In the genomic region with DNA sequence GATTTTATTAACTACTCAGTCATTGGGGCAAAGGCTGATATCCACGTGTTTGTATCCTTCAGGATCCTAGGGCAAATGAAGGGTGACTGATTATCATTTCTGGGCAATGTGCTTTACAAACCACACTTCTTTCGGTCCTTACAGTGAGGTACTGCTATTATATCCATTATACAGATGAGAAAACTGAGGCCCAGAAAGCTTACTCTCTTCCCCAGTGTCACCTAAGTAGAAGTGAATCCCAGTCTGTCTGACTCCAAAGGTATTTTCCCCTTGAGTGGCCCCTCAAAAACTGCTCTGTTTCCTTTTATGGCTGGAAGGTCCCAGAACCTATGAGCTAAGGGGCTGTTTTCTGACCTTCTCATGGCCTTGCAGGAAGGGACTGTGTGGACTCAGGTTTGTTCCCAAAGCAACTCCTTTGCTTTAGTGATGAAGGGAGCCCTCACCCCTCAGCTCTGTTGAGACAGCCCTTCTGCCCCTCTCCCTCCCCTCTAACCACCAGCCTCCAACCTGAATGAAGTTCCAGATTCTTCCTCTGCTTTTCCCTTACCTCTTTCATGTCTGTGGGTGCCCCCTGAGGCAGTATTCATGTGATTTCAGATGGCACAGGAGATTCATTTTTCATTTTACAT, we compare ENCODE assay signal across 2 cellular contexts.
TF ChIP-seq lines count a peak whose summit lies in the region.

No MANE protein-coding gene starts in this region.

TF ChIP-seq in A549, 52 proteins besides CTCF, POLR2A, EP300 and RAD21:
- TF ChIP-seq KDM1A (IDR thresholded peaks at IDR 0.05; ENCODE audit: low read depth) (0 out of 2 replicates have a peak, but pooled peaks have one; percentile 40), TFCP2L1 (CRISPR knock-in tag; IDR thresholded peaks at IDR 0.05) (no peak)

TF ChIP-seq in GM12891, 5 proteins besides CTCF, POLR2A, EP300 and RAD21:
- TF ChIP-seq TAF1 (IDR thresholded peaks at IDR 0.05; ENCODE audit: low read depth, low read length) (no peak), POU2F2 (IDR thresholded peaks at IDR 0.05; ENCODE audit: low read depth, low read length) (no peak), SPI1 (IDR thresholded peaks at IDR 0.05; ENCODE audit: low read depth, low read length) (no peak), PAX5 (IDR thresholded peaks at IDR 0.05; ENCODE audit: insufficient read depth, low read length, severe bottlenecking) (no peak), POLR2AphosphoS5 (IDR thresholded peaks at IDR 0.05; ENCODE audit: low read depth, low read length) (no peak)
